In genomic region chr21:35511298-35512162, GRCh38 we compare ENCODE assay signal across 13 cellular contexts.
DNase-seq lines count a peak whose midpoint lies in the region; ATAC-seq and TF ChIP-seq lines count a peak whose summit lies in the region.
"Had no signal": no experiment of that assay in that cellular context is flagged by ENCODE, and none has a peak within 500 bp of the region (broad histone marks: within the 10 kb centered on the region; RNA-seq: fewer than 3 reads in every experiment).

No MANE protein-coding gene starts in this region.

- H3K9me3 Mint-ChIP-seq in CD4-positive, alpha-beta memory T cell, result peaks cover 0 to 2% (median 0%) of the 10 kb centered on the region in 8 donors
- H3K9me3 Mint-ChIP-seq: WTC11 had no signal

- H3K4me3 ChIP-seq in RWPE2 (ENCODE audit: severe bottlenecking), result no peak overlapping the region
- H3K4me3 ChIP-seq in stomach, result no peak overlapping the region
- H3K4me3 ChIP-seq in CD4-positive, alpha-beta memory T cell (ENCODE audit: low read length in 2 of 2), result no peak overlapping the region

- H3K27ac ChIP-seq in RWPE2 (ENCODE audit: poor library complexity, severe bottlenecking) (peak overlapping the region; percentile 67), stomach (no peak overlapping the region)
- no peak overlapping the region for H3K27ac ChIP-seq in CD4-positive, alpha-beta memory T cell (ENCODE audit: low read depth, low read length)

- TF ChIP-seq POLR2A in stomach (IDR thresholded peaks at IDR 0.05), result no peak

- H3K4me1 Mint-ChIP-seq in CD4-positive, alpha-beta memory T cell, result peaks cover 0 to 1% (median 0%) of the 10 kb centered on the region in 4 donors

- H3K27ac Mint-ChIP-seq in CD4-positive, alpha-beta memory T cell, result no peak overlapping the region
- H3K27ac Mint-ChIP-seq: CD4-positive, CD25-positive, alpha-beta regulatory T cell; WTC11 had no signal

- TF ChIP-seq EP300 in stomach (IDR thresholded peaks at IDR 0.05), result no peak

- POLR2A ChIA-PET in CD4-positive, alpha-beta memory T cell (lab: Charles Lee; ENCODE audit: partially characterized antibody), result no interaction called here

- intact Hi-C loops in stomach (cut with DNase I; ENCODE audit: low total_unique reads), result no loop called here
- intact Hi-C loops in CD4-positive, alpha-beta memory T cell (cut with micrococcal nuclease), result no loop called here

- H3K36me3 Mint-ChIP-seq in CD4-positive, alpha-beta memory T cell, result no peaks in the 10 kb centered on the region
- H3K36me3 Mint-ChIP-seq: CD4-positive, CD25-positive, alpha-beta regulatory T cell; WTC11 had no signal

- H3K4me3 Mint-ChIP-seq in CD4-positive, alpha-beta memory T cell, result no peak overlapping the region
- H3K4me3 Mint-ChIP-seq: WTC11 had no signal

- WGBS in stomach, 5 donors, result 57 to 72% (median 66%) methylated on average over 6 of the region's 6 CpGs

- no peak for TF ChIP-seq CTCF in RWPE2 (IDR thresholded peaks at IDR 0.05; ENCODE audit: poor library complexity, severe bottlenecking)
- TF ChIP-seq CTCF in stomach (IDR thresholded peaks at IDR 0.05), result no peak

- H3K9me3 ChIP-seq in RWPE2 (ENCODE audit: severe bottlenecking), result no peaks in the 10 kb centered on the region
- H3K9me3 ChIP-seq in stomach, result no peaks in the 10 kb centered on the region
- H3K9me3 ChIP-seq in CD4-positive, alpha-beta memory T cell (ENCODE audit: control insufficient read depth in 1 of 2, low read length in 2 of 2), result no peaks in the 10 kb centered on the region

- H3K36me3 ChIP-seq in RWPE2 (ENCODE audit: low read depth) (no peaks in the 10 kb centered on the region), stomach (no peaks in the 10 kb centered on the region)
- H3K36me3 ChIP-seq in CD4-positive, alpha-beta memory T cell (ENCODE audit: insufficient read depth, low read length), result no peaks in the 10 kb centered on the region

- CTCF ChIA-PET in CD4-positive, alpha-beta memory T cell (lab: Charles Lee; ENCODE audit: partially characterized antibody), result no interaction called here

- H3K4me1 ChIP-seq in RWPE2 (ENCODE audit: insufficient read depth, poor library complexity, severe bottlenecking), result peaks cover 27% of the 10 kb centered on the region
- H3K4me1 ChIP-seq in stomach, result peaks cover 0 to 13% (median 3%) of the 10 kb centered on the region in 4 donors
- no peaks in the 10 kb centered on the region for H3K4me1 ChIP-seq in CD4-positive, alpha-beta memory T cell (ENCODE audit: insufficient read depth, low read length)

- H3K27me3 ChIP-seq in RWPE2 (ENCODE audit: insufficient read depth, poor library complexity, severe bottlenecking), result no peaks in the 10 kb centered on the region
- H3K27me3 ChIP-seq in stomach, result no peaks in the 10 kb centered on the region
- H3K27me3 ChIP-seq in CD4-positive, alpha-beta memory T cell (ENCODE audit: insufficient read depth, low read length), result no peaks in the 10 kb centered on the region

- peak; percentile 79 for DNase-seq in A172 (ENCODE audit: low spot score)
- peak; percentile 77 for DNase-seq in Daoy (ENCODE audit: low read depth)
- no peak for DNase-seq in RWPE2 (ENCODE audit: low spot score)
- peak; percentile 48 for DNase-seq in dedifferentiated amniotic fluid mesenchymal stem cell (ENCODE audit: extremely low spot score)
- no peak for DNase-seq in superior temporal gyrus (ENCODE audit: extremely low spot score)
- no peak for DNase-seq in stomach
- no peak for DNase-seq in HuH-7.5 (ENCODE audit: low spot score)
- no peak for DNase-seq in CD4-positive, alpha-beta memory T cell
- DNase-seq: NCI-H69, nucleus accumbens, SHP77 treated with DMSO at 0.1 percent for 48 hours had no signal

- peaks cover 7 to 14% of the 10 kb centered on the region in 2 donors for H3K27me3 Mint-ChIP-seq in CD4-positive, alpha-beta memory T cell

- ATAC-seq in RWPE2 (ENCODE audit: low read depth), result peak; percentile 87
- ATAC-seq: WTC11 had no signal

Comparison
In these comparisons a context has a peak if more than half of its experiments do, and no peak if none do; other contexts are left out.
1. DNase-seq: peak in A172 (single experiment), Daoy (single experiment) and dedifferentiated amniotic fluid mesenchymal stem cell (single experiment); none in RWPE2 (single experiment), superior temporal gyrus (single experiment), stomach (single experiment), HuH-7.5 (single experiment) and CD4-positive, alpha-beta memory T cell (0 of 5).